Comparison of ENCODE assay signal across 1 cellular context in genomic region chr5:34037829-34038228, GRCh38.
TF ChIP-seq lines count a peak whose summit lies in the region.

No MANE protein-coding gene starts in this region.

TF ChIP-seq in WTC11, 78 proteins besides CTCF, POLR2A, EP300 and RAD21 (continued from another document):
- no peak for TF ChIP-seq ZSCAN18 (CRISPR knock-in tag; IDR thresholded peaks at IDR 0.05)
- no peak for TF ChIP-seq ZNF532 (CRISPR knock-in tag; IDR thresholded peaks at IDR 0.05; ENCODE audit: borderline replicate concordance)
- TF ChIP-seq SOX15 (CRISPR knock-in tag; IDR thresholded peaks at IDR 0.05) = no peak
- TF ChIP-seq TP53 (CRISPR knock-in tag; IDR thresholded peaks at IDR 0.05) = no peak
- no peak for TF ChIP-seq ZBTB21 (CRISPR knock-in tag; IDR thresholded peaks at IDR 0.05; ENCODE audit: borderline replicate concordance)
- no peak for TF ChIP-seq NFYB (CRISPR knock-in tag; conservative IDR thresholded peaks at IDR 0.05; ENCODE audit: low read depth)
- TF ChIP-seq TEAD4 (CRISPR knock-in tag; IDR thresholded peaks at IDR 0.05) = no peak
- no peak for TF ChIP-seq SMAD4 (CRISPR knock-in tag; IDR thresholded peaks at IDR 0.05)
- TF ChIP-seq ESRRA (CRISPR knock-in tag; IDR thresholded peaks at IDR 0.05; ENCODE audit: borderline replicate concordance) = no peak
TF ChIP-seq in WTC11: peak in this region for 0.
